ENCODE assay signal across 22 cellular contexts in genomic region chr19:55831846-55832245, GRCh38. TPM values are rescaled to one million over a fixed set of nuclear protein-coding genes. Genes with fewer than 3 reads are reported as not detected.
DNase-seq lines count a peak whose midpoint lies in the region; FAIRE-seq and TF ChIP-seq lines count a peak whose summit lies in the region.
"Had no signal": no experiment of that assay in that cellular context is flagged by ENCODE, and none has a peak within 500 bp of the region (broad histone marks: within the 10 kb centered on the region; RNA-seq: fewer than 3 reads in every experiment).

TSS of gene NLRP11 (minus strand) at chr19:55831999. CDS start at chr19:55818174, 13,825 bp downstream.

- H3K9me3 ChIP-seq in OCI-LY3 (ENCODE audit: insufficient read depth, low read length) = no peaks in the 10 kb centered on the region
- H3K9me3 ChIP-seq: BE2C had no signal

- no peak within 1 kb of the TSS for H3K27ac Mint-ChIP-seq in osteocyte (ENCODE audit: unreplicated experiment)
- H3K27ac Mint-ChIP-seq: CD4-positive, CD25-positive, alpha-beta regulatory T cell; CD8-positive, alpha-beta memory T cell; GM23338; HFFc6 had no signal

- TF ChIP-seq CTCF in KMS-11 (conservative IDR thresholded peaks at IDR 0.05; ENCODE audit: low read depth, low read length) = no peak
- TF ChIP-seq CTCF in OCI-LY3 (IDR thresholded peaks at IDR 0.05; ENCODE audit: low read depth, low read length) = no peak
- TF ChIP-seq CTCF in osteocyte (IDR thresholded peaks at IDR 0.05) = no peak
- no peak for TF ChIP-seq CTCF in D721Med (IDR thresholded peaks at IDR 0.05; ENCODE audit: insufficient read depth, missing control alignments)

- H3K27me3 Mint-ChIP-seq in osteocyte (ENCODE audit: unreplicated experiment) = no peaks in the 10 kb centered on the region
- H3K27me3 Mint-ChIP-seq: CD4-positive, CD25-positive, alpha-beta regulatory T cell had no signal

- H3K9ac ChIP-seq in KMS-11 = peak within 1 kb of the TSS; percentile 57
- no peak within 1 kb of the TSS for H3K9ac ChIP-seq in OCI-LY3 (ENCODE audit: low read length)

- peaks cover 39% of the 10 kb centered on the region for H3K9me3 Mint-ChIP-seq in osteocyte (ENCODE audit: unreplicated experiment)

- H3K4me1 ChIP-seq in KMS-11 (ENCODE audit: low read depth, poor library complexity, severe bottlenecking) (peaks cover 62% of the 10 kb centered on the region), OCI-LY3 (ENCODE audit: low read length) (peaks cover 19% of the 10 kb centered on the region)
- H3K4me1 ChIP-seq: BE2C had no signal

- H3K36me3 ChIP-seq in KMS-11 (ENCODE audit: insufficient read depth) (no peaks in the 10 kb centered on the region), OCI-LY3 (replicated peaks; ENCODE audit: low read depth, low read length) (no peaks in the 10 kb centered on the region)
- H3K36me3 ChIP-seq: BE2C had no signal

- no peak within 1 kb of the TSS for H2AFZ ChIP-seq in KMS-11 (ENCODE audit: low read depth)
- no peak within 1 kb of the TSS for H2AFZ ChIP-seq in OCI-LY3 (ENCODE audit: low read depth, low read length)
- H2AFZ ChIP-seq: GM23338 had no signal

- H4K20me1 ChIP-seq in KMS-11 (ENCODE audit: insufficient read depth) (no peaks in the 10 kb centered on the region), OCI-LY3 (ENCODE audit: insufficient read depth, low read length) (no peaks in the 10 kb centered on the region)

- FAIRE-seq in D721Med (lab: Jason Lieb, UNC) = no peak
- FAIRE-seq: A204.1, GM12892, GM18507, H54, HTR-8/SVneo had no signal

- no peak within 1 kb of the TSS for H3K4me3 Mint-ChIP-seq in osteocyte (ENCODE audit: unreplicated experiment)
- H3K4me3 Mint-ChIP-seq: CD4-positive, CD25-positive, alpha-beta regulatory T cell; CD8-positive, alpha-beta memory T cell; GM23338; HFFc6 had no signal

- H3K79me2 ChIP-seq in KMS-11 (ENCODE audit: insufficient read depth, low read depth) = no peaks in the 10 kb centered on the region
- no peaks in the 10 kb centered on the region for H3K79me2 ChIP-seq in OCI-LY3 (ENCODE audit: low read length)

- H3K4me3 ChIP-seq in KMS-11 (IDR thresholded peaks at IDR 0.05; ENCODE audit: insufficient read depth, low read depth, low read length) (no peak within 1 kb of the TSS), OCI-LY3 (ENCODE audit: low read length) (no peak within 1 kb of the TSS)
- H3K4me3 ChIP-seq: GM23338 had no signal

- H3K27ac ChIP-seq in KMS-11 = peak within 1 kb of the TSS; percentile 97
- H3K27ac ChIP-seq in OCI-LY3 (ENCODE audit: low read length) = no peak within 1 kb of the TSS

- DNase-seq in NCI-H774 (lab: John Stamatoyannopoulos, UW) (peak; percentile 63), osteocyte (ENCODE audit: extremely low spot score, unreplicated experiment) (peak; percentile 25), cerebellar cortex (ENCODE audit: low spot score) (no peak), D721Med (ENCODE audit: insufficient read length, low spot score) (no peak), amygdala (lab: John Stamatoyannopoulos, UW) (no peak)
- DNase-seq: ACHN; BE2C; C1 segment of cervical spinal cord; CD4-positive, CD25-positive, alpha-beta regulatory T cell; CD8-positive, alpha-beta memory T cell; COR-L47; GDM1; HFFc6; IMR-90 had no signal

- H3K36me3 Mint-ChIP-seq in osteocyte (ENCODE audit: unreplicated experiment) = no peaks in the 10 kb centered on the region
- H3K36me3 Mint-ChIP-seq: CD4-positive, CD25-positive, alpha-beta regulatory T cell; CD8-positive, alpha-beta memory T cell had no signal

- no peaks in the 10 kb centered on the region for H3K4me1 Mint-ChIP-seq in osteocyte (ENCODE audit: unreplicated experiment)
- H3K4me1 Mint-ChIP-seq: CD4-positive, CD25-positive, alpha-beta regulatory T cell; CD8-positive, alpha-beta memory T cell; GM23338 had no signal

- H3K4me2 ChIP-seq in KMS-11 (peak within 1 kb of the TSS; percentile 53; the same call in 1 of the 2 replicates), OCI-LY3 (ENCODE audit: low read length) (peak within 1 kb of the TSS; percentile 35; the same call in 1 of the 2 replicates)
- H3K4me2 ChIP-seq: GM23338 had no signal

- H3K27me3 ChIP-seq in KMS-11 (ENCODE audit: insufficient read depth, low read depth) = no peaks in the 10 kb centered on the region
- no peaks in the 10 kb centered on the region for H3K27me3 ChIP-seq in OCI-LY3 (ENCODE audit: low read depth, low read length)

RNA-seq across cellular contexts. Expression of gene NLRP11, which starts in this region (rescaled TPM):
- not detected in 2 replicates for total RNA-seq in osteocyte
- total RNA-seq: CD4-positive, CD25-positive, alpha-beta regulatory T cell; GM23338; IMR-90 had no signal

Comparison
In these comparisons a context has a peak if more than half of its experiments do, and no peak if none do; other contexts are left out.
1. Peak in DNase-seq in osteocyte; RNA of the gene not detected or under 1 TPM.